1 cellular context compared by ENCODE assay signal in the genomic region with DNA sequence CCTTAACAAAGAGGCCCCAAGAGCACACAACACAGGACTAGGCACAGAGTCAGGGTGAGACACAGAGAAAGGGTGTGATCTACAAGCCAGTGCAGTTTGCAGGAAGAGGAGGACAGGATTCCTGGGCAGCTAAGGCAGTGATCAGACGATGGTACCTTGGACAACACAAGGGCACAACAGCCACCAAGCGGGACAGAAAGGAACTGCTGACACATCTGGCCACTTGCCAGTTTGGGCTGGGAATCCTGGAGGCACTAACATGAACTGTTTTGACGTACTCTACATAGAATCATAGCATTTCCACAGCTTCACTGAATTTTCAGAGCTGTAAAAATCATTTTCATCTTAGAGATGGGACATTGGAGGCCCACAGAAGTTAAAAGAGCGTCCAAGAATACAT.
TF ChIP-seq lines count a peak whose summit lies in the region.

No MANE protein-coding gene starts in this region.

TF ChIP-seq in HepG2, 621 proteins besides CTCF, POLR2A, EP300 and RAD21 (continued from another document):
- TF ChIP-seq ZNF644 (CRISPR knock-in tag; IDR thresholded peaks at IDR 0.05; ENCODE audit: low read depth): peak; percentile 54; the same call in 1 of the 2 replicates
- no peak for TF ChIP-seq ZNF737 (CRISPR knock-in tag; IDR thresholded peaks at IDR 0.05; ENCODE audit: borderline replicate concordance)
- TF ChIP-seq, protein P1, sequence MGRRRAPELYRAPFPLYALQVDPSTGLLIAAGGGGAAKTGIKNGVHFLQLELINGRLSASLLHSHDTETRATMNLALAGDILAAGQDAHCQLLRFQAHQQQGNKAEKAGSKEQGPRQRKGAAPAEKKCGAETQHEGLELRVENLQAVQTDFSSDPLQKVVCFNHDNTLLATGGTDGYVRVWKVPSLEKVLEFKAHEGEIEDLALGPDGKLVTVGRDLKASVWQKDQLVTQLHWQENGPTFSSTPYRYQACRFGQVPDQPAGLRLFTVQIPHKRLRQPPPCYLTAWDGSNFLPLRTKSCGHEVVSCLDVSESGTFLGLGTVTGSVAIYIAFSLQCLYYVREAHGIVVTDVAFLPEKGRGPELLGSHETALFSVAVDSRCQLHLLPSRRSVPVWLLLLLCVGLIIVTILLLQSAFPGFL (CRISPR knock-in tag; IDR thresholded peaks at IDR 0.05): no peak
- no peak for TF ChIP-seq ZNF530 (CRISPR knock-in tag; IDR thresholded peaks at IDR 0.05; ENCODE audit: low read depth)
- TF ChIP-seq NFIC (IDR thresholded peaks at IDR 0.05; ENCODE audit: low read length): no peak
- TF ChIP-seq MIER2 (CRISPR knock-in tag; IDR thresholded peaks at IDR 0.05): peak; percentile 57; the same call in 1 of the 2 replicates
- TF ChIP-seq HNRNPLL (IDR thresholded peaks at IDR 0.05; ENCODE audit: low read depth, low read length, poor library complexity, severe bottlenecking): no peak
- TF ChIP-seq SMC3 (IDR thresholded peaks at IDR 0.05; ENCODE audit: low read length): peak; percentile 76
